In genomic region chr2:132267811-132268532, GRCh38 we compare ENCODE assay signal across 1 cellular context.
TF ChIP-seq lines count a peak whose summit lies in the region.

No MANE protein-coding gene starts in this region.

TF ChIP-seq in GM12878, 131 proteins besides CTCF, POLR2A, EP300 and RAD21:
- TF ChIP-seq IKZF2 (IDR thresholded peaks at IDR 0.05) (0 out of 4 replicates have a peak, but pooled peaks of 1 of the 2 experiments have one; percentile 16), NR2F1 (conservative IDR thresholded peaks at IDR 0.05) (peak; percentile 64), MEF2B (IDR thresholded peaks at IDR 0.05; ENCODE audit: partially characterized antibody, poor library complexity, severe bottlenecking) (peak; percentile 67), ATF7 (IDR thresholded peaks at IDR 0.05; ENCODE audit: low read depth) (0 out of 2 replicates have a peak, but pooled peaks have one; percentile 11)
